8 cellular contexts compared by ENCODE assay signal in the genomic region with DNA sequence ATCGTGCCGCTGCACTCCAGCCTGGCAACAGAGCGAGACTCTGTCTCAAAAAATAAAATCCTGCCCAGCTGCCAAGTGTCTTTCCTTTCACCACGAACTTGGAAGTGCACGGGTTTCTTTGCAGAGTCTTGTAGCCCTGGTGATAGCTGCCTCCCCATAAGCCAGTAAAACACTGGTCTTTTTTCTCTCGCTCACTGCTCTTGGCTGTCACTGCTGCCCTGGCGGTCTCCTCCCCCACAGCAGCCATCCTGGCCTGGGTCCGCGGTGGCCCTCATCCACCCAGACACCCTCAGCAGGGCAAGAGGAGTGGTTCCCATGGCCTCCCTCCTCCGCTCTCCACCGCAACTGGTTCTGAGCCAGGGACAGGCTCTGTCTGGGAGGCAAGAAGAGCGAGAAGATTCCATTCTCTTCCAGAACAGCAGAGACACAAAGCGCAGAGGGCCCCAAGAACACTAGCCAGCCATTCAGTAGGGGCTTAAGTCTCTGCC. TPM values are rescaled to one million over a fixed set of nuclear protein-coding genes. Genes with fewer than 3 reads are reported as not detected.
DNase-seq lines count a peak whose midpoint lies in the region; ATAC-seq, FAIRE-seq and TF ChIP-seq lines count a peak whose summit lies in the region.

No MANE protein-coding gene starts in this region.

- TF ChIP-seq RAD21 in liver (IDR thresholded peaks at IDR 0.05) (no peak), HepG2 (CRISPR knock-in tag; IDR thresholded peaks at IDR 0.05) (no peak)

- BruUV-seq in HepG2 (replicated peaks; lab: Mats Ljungman, UMichigan): no TSS peak

- no peaks in the 10 kb centered on the region for H3K9me3 Mint-ChIP-seq in nephron progenitor cell

- no peaks in the 10 kb centered on the region for H3K79me2 ChIP-seq in HepG2 (ENCODE audit: insufficient read depth, low read length)

- peak overlapping the region; percentile 54 for H3K4me3 Mint-ChIP-seq in nephron progenitor cell

- H2AFZ ChIP-seq in HepG2 (ENCODE audit: low read length): no peak overlapping the region

- peak overlapping the region; percentile 83 for H3K27ac Mint-ChIP-seq in nephron progenitor cell

- H3K27ac ChIP-seq in liver (ENCODE audit: low read depth in 1 of 2, low read length in 2 of 2): peak overlapping the region; percentile 38 to 54
- no peak overlapping the region for H3K27ac ChIP-seq in HepG2 (ENCODE audit: extremely low read length, insufficient read depth, low read length)
- H3K27ac ChIP-seq in uterus: peak overlapping the region; percentile 75 to 94

- H3K4me1 ChIP-seq in liver (ENCODE audit: control insufficient read depth in 4 of 4, insufficient read depth in 4 of 4, low read length in 3 of 4): peaks cover 6 to 17% (median 11%) of the 10 kb centered on the region in 4 donors
- H3K4me1 ChIP-seq in HepG2 (ENCODE audit: insufficient read depth, low read length): no peaks in the 10 kb centered on the region
- H3K4me1 ChIP-seq in uterus: peaks cover 7 to 23% of the 10 kb centered on the region in 2 donors

- TF ChIP-seq POLR2A in HepG2 (IDR thresholded peaks at IDR 0.05; ENCODE audit: insufficient read depth in 1 of 2, low read depth in 2 of 2, low read length in 2 of 2) (no peak), uterus (IDR thresholded peaks at IDR 0.05) (peak in 1 of 2 donors; percentile 27), erythroblast (IDR thresholded peaks at IDR 0.05; ENCODE audit: low read length) (no peak)

- H4K20me1 ChIP-seq in HepG2 (ENCODE audit: insufficient read depth, low read length): no peaks in the 10 kb centered on the region

- FAIRE-seq in HepG2 (lab: Jason Lieb, UNC): no peak

- DNase-seq in HepG2 (ENCODE audit: low spot score) (no peak), fibroblast of peridontal ligament (ENCODE audit: extremely low read depth) (peak; percentile 55), nephron progenitor cell (no peak), uterus (peak; percentile 82 to 91), NCI-H2196 treated with DMSO at 0.1 percent for 48 hours (lab: John Stamatoyannopoulos, UW; ENCODE audit: unreplicated experiment) (no peak), cerebellar nuclear complex (lab: John Stamatoyannopoulos, UW) (no peak), erythroblast (lab: John Stamatoyannopoulos, UW) (no peak)

- H3K27me3 Mint-ChIP-seq in nephron progenitor cell (ENCODE audit: low read depth, poor library complexity): no peaks in the 10 kb centered on the region

- CTCF ChIA-PET in HepG2 (lab: Yijun Ruan, JAX; ENCODE audit: low intra/inter-chr PET ratio, low total read pairs): no interaction called here

- H3K27me3 ChIP-seq in liver (ENCODE audit: control insufficient read depth in 4 of 4, insufficient read depth in 4 of 4, low read length in 3 of 4) (no peaks in the 10 kb centered on the region), HepG2 (ENCODE audit: control insufficient read depth in 1 of 2, insufficient read depth in 2 of 2, low read length in 2 of 2) (no peaks in the 10 kb centered on the region), uterus (no peaks in the 10 kb centered on the region)

- in situ Hi-C loops in HepG2 (cut with HindIII; ENCODE audit: extremely low pct_ligation_motif_present, low pct_unique_long_range_greater_than_20kb): no loop called here

- H3K4me1 Mint-ChIP-seq in nephron progenitor cell: peaks cover 66% of the 10 kb centered on the region

- TF ChIP-seq CTCF in liver (IDR thresholded peaks at IDR 0.05; ENCODE audit: low read depth, low read length, missing input control) (no peak), HepG2 (CRISPR knock-in tag; IDR thresholded peaks at IDR 0.05) (no peak), nephron progenitor cell (IDR thresholded peaks at IDR 0.05) (no peak), uterus (IDR thresholded peaks at IDR 0.05) (no peak)

- H3K36me3 Mint-ChIP-seq in nephron progenitor cell (ENCODE audit: low read depth): peaks cover 26% of the 10 kb centered on the region

- ATAC-seq in HepG2: no peak

- no peaks in the 10 kb centered on the region for H3K9me3 ChIP-seq in liver (ENCODE audit: control insufficient read depth in 4 of 4, low read length in 3 of 4)
- no peaks in the 10 kb centered on the region for H3K9me3 ChIP-seq in HepG2 (ENCODE audit: low read length)
- H3K9me3 ChIP-seq in uterus: no peaks in the 10 kb centered on the region

- no peak for TF ChIP-seq EP300 in HepG2 (IDR thresholded peaks at IDR 0.05; ENCODE audit: low read depth in 2 of 2, low read length in 2 of 2)
- no peak for TF ChIP-seq EP300 in HepG2 (CRISPR knock-in tag; IDR thresholded peaks at IDR 0.05; ENCODE audit: borderline replicate concordance)

- WGBS in liver: 87% methylated on average over 13 of the region's 13 CpGs
- WGBS in HepG2 (ENCODE audit: low lambda C conversion rate): 94% methylated on average over 13 of the region's 13 CpGs

- H3K36me3 ChIP-seq in liver (ENCODE audit: control insufficient read depth in 4 of 4, insufficient read depth in 3 of 4, low read depth in 1 of 4, low read length in 3 of 4): peaks cover 9 to 34% (median 18%) of the 10 kb centered on the region in 4 donors
- H3K36me3 ChIP-seq in HepG2 (replicated peaks in 1 of 2; ENCODE audit: control insufficient read depth in 1 of 2, insufficient read depth in 2 of 2, low read length in 2 of 2): peaks cover 0 to 22% of the 10 kb centered on the region in 2 experiments; a peak in 1 of 5 replicates
- H3K36me3 ChIP-seq in uterus: no peaks in the 10 kb centered on the region

- H3K9ac ChIP-seq in liver (ENCODE audit: low read depth in 1 of 2, low read length in 2 of 2): no peak overlapping the region
- no peak overlapping the region for H3K9ac ChIP-seq in HepG2 (ENCODE audit: insufficient read depth, low read depth, low read length)

- POLR2A ChIA-PET in HepG2 (lab: Yijun Ruan, JAX): no interaction called here

- no peak overlapping the region for H3K4me2 ChIP-seq in HepG2 (ENCODE audit: low read depth, low read length)

- intact Hi-C loops in HepG2 (cut with micrococcal nuclease; ENCODE audit: unreplicated experiment): no loop called here
- intact Hi-C loops in uterus (cut with DNase I; ENCODE audit: low total_unique reads): loop anchor here (5.0 kb wide), 1 partner anchor 42 kb away; the partner anchor contains the start of gene KLHL25

- no peak overlapping the region for H3K4me3 ChIP-seq in liver (ENCODE audit: low read depth in 1 of 3, low read length in 3 of 3)
- H3K4me3 ChIP-seq in HepG2 (replicated peaks in 1 of 3; ENCODE audit: insufficient read depth in 1 of 3, low read depth in 2 of 3, low read length in 3 of 3): no peak overlapping the region
- peak overlapping the region; percentile 10 to 16 for H3K4me3 ChIP-seq in uterus

TF ChIP-seq in liver, 16 proteins besides CTCF, POLR2A, EP300 and RAD21 (continues in another document):
- TF ChIP-seq, protein P1, sequence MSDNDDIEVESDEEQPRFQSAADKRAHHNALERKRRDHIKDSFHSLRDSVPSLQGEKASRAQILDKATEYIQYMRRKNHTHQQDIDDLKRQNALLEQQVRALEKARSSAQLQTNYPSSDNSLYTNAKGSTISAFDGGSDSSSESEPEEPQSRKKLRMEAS (IDR thresholded peaks at IDR 0.05): no peak
- TF ChIP-seq YY1 (IDR thresholded peaks at IDR 0.05) (no peak), HNF4A (conservative IDR thresholded peaks at IDR 0.05) (no peak), NR2F2 (IDR thresholded peaks at IDR 0.05) (no peak), RXRA (IDR thresholded peaks at IDR 0.05) (no peak), FOXA1 (IDR thresholded peaks at IDR 0.05) (no peak)
- TF ChIP-seq, protein P2, sequence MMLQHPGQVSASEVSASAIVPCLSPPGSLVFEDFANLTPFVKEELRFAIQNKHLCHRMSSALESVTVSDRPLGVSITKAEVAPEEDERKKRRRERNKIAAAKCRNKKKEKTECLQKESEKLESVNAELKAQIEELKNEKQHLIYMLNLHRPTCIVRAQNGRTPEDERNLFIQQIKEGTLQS (IDR thresholded peaks at IDR 0.05): no peak

TF ChIP-seq in HepG2, 621 proteins besides CTCF, POLR2A, EP300 and RAD21 (continues in another document):
- TF ChIP-seq SNRNP70 (IDR thresholded peaks at IDR 0.05; ENCODE audit: low read depth, low read length) (no peak), DDIT3 (CRISPR knock-in tag; IDR thresholded peaks at IDR 0.05) (no peak), IRF1 (CRISPR knock-in tag; IDR thresholded peaks at IDR 0.05; ENCODE audit: low read depth) (no peak)

RNA-seq across cellular contexts. Expression of gene KLHL25, which starts 44.4 kb away (rescaled TPM):
- total RNA-seq in liver (10 to 100 TPM in 1 of 2 donors, 1 to 10 TPM in 1; 2.3 to 34.2 TPM), HepG2 (2016; rRNA removed; fragmentation: Illumina TruSeq; extraction: Trizol) (7.4 and 8.2 TPM in 2 replicates), uterus (10 to 100 TPM in 2 of 4 donors, 1 to 10 TPM in 2; 6.2 to 19.5 (median 11.9) TPM)
- polyA plus RNA-seq in liver (10 to 100 TPM in 1 of 2 donors, 1 to 10 TPM in 1; 3.8 to 19.0 TPM), HepG2 (2011; rRNA removed) (3.7 and 5.2 TPM in 2 replicates)
- 2.2 TPM in 2 replicates for total RNA-seq in HepG2 (2016; cell fraction: cytosol; rRNA removed; fragmentation: Illumina TruSeq; extraction: Trizol; ENCODE audit: low read depth)
- 6.6 and 8.0 TPM in 2 replicates for total RNA-seq in HepG2 (2016; cell fraction: insoluble cytoplasmic fraction; rRNA removed; fragmentation: Illumina TruSeq; extraction: Trizol)
- total RNA-seq in HepG2 (2016; cell fraction: membrane; rRNA removed; fragmentation: Illumina TruSeq; extraction: Trizol): 4.1 and 4.3 TPM in 2 replicates
- total RNA-seq in HepG2 (2016; cell fraction: nucleus; rRNA removed; fragmentation: Illumina TruSeq; extraction: Trizol): 6.8 and 7.2 TPM in 2 replicates
- 3.2 and 4.8 TPM in 2 replicates for polyA plus RNA-seq in HepG2 (2011; cell fraction: cytosol; rRNA removed)
- polyA plus RNA-seq in HepG2 (2011; cell fraction: nucleus; rRNA removed): 9.9 and 10.8 TPM in 2 replicates
- 2.3 and 3.1 TPM in 2 replicates for polyA plus RNA-seq in HepG2 (2012)
- 1.0 and 1.1 TPM in 2 replicates for polyA plus RNA-seq in HepG2 (2016; cell fraction: cytosol; fragmentation: Illumina TruSeq; extraction: Trizol; ENCODE audit: low read depth)
- 5.4 and 5.9 TPM in 2 replicates for polyA plus RNA-seq in HepG2 (2016; cell fraction: insoluble cytoplasmic fraction; fragmentation: Illumina TruSeq; extraction: Trizol; ENCODE audit: low read depth)
- 1.7 and 2.0 TPM in 2 replicates for polyA plus RNA-seq in HepG2 (2016; cell fraction: membrane; fragmentation: Illumina TruSeq; extraction: Trizol; ENCODE audit: low read depth)
- 8.0 TPM in 2 replicates for polyA plus RNA-seq in HepG2 (2016; cell fraction: nucleus; fragmentation: Illumina TruSeq; extraction: Trizol; ENCODE audit: insufficient read depth, low read depth)
- 9.9 and 14.9 TPM in 2 replicates for polyA minus RNA-seq in HepG2 (2011; rRNA and poly(A)+ RNA removed; ENCODE audit: low replicate concordance)
- 3.3 and 4.0 TPM in 2 replicates for polyA minus RNA-seq in HepG2 (2011; cell fraction: cytosol; rRNA and poly(A)+ RNA removed)
- polyA minus RNA-seq in HepG2 (2011; cell fraction: nucleus; rRNA and poly(A)+ RNA removed): 6.2 and 6.7 TPM in 2 replicates

Comparison
In these comparisons a context has a peak if more than half of its experiments do, and no peak if none do; other contexts are left out.
1. H3K4me3 ChIP-seq: peak in uterus (2 of 2); none in liver (0 of 3) and HepG2 (0 of 3).
2. DNase-seq: peak in fibroblast of peridontal ligament (single experiment) and uterus (2 of 2); none in HepG2 (single experiment), nephron progenitor cell (single experiment), NCI-H2196 treated with DMSO at 0.1 percent for 48 hours (single experiment), cerebellar nuclear complex (0 of 2) and erythroblast (0 of 2).